In the genomic region with DNA sequence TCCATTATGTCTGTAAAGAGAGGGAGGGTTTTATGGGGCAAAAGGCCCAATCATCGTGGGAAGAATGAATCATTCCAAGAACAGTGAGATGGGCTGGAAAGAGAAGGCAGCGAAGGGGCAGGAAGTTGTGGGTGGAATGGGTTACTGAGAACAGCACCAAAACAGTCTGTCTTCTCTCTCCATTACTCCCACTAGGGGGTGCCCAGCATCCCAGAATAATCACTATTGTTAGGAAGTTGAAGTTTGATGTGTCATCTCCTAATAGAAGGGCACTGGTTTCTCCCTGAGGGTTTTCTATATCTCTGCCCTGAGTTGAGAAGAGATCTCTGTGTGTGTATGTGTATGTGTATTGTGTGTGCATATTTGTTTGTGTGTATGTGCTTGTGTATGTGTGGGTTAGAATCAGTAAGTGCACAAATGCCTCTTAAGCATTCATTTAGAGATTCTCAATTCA, we compare ENCODE assay signal across 8 cellular contexts.
DNase-seq lines count a peak whose midpoint lies in the region; ATAC-seq and TF ChIP-seq lines count a peak whose summit lies in the region.

No MANE protein-coding gene starts in this region.

- H3K27ac ChIP-seq in PC-9, result no peak overlapping the region
- H3K27ac ChIP-seq in iPS DF 6.9 (ENCODE audit: low read length), result no peak overlapping the region

- H3F3A ChIP-seq in PC-9 (ENCODE audit: insufficient read depth, low read depth), result no peaks in the 10 kb centered on the region

- POLR2A ChIA-PET in PC-9 (lab: Charles Lee; ENCODE audit: unreplicated experiment), result no interaction called here

- H3K36me3 ChIP-seq in PC-9 (ENCODE audit: low read depth), result no peaks in the 10 kb centered on the region
- no peaks in the 10 kb centered on the region for H3K36me3 ChIP-seq in iPS DF 6.9 (ENCODE audit: control insufficient read depth, insufficient read depth, low read length)

- ATAC-seq in GM19328 (IDR thresholded peaks at IDR 0.05; ENCODE audit: unreplicated experiment), result peak; percentile 74
- peak; percentile 94 for ATAC-seq in HG03378 (IDR thresholded peaks at IDR 0.05; ENCODE audit: unreplicated experiment)

- CTCF ChIA-PET in PC-9 (lab: Charles Lee), result interaction anchor here (0.9 kb wide), 1 partner anchor 136 kb away, joined by 5 read pairs; no protein-coding TSS in a partner anchor

- no peaks in the 10 kb centered on the region for H3K79me2 ChIP-seq in PC-9 (ENCODE audit: low read depth)

- peaks cover 14% of the 10 kb centered on the region; the same call in 1 of the 2 replicates for H3K4me1 ChIP-seq in PC-9 (replicated peaks; ENCODE audit: insufficient read depth)
- H3K4me1 ChIP-seq in iPS DF 6.9 (ENCODE audit: control insufficient read depth, insufficient read depth, low read length), result peaks cover 11% of the 10 kb centered on the region

- intact Hi-C loops in PC-9 (cut with micrococcal nuclease; ENCODE audit: unreplicated experiment), result loop anchor here (1.0 to 2.0 kb wide), 4 partner anchors 55 to 183 kb away; partner anchors contain the start of gene MAP4K3

- no CpG with 5 or more reads among the region's 2 CpGs for WGBS in iPS DF 6.9 (ENCODE audit: insufficient coverage, insufficient read length)

- TF ChIP-seq CTCF in PC-9 (conservative IDR thresholded peaks at IDR 0.05), result peak; percentile 81

- peak; percentile 5 for DNase-seq in DMS153 (lab: John Stamatoyannopoulos, UW)
- peak; percentile 40 to 65 for DNase-seq in PC-9
- peak; percentile 79 for DNase-seq in amniotic stem cell (lab: John Stamatoyannopoulos, UW)
- DNase-seq in iPS DF 6.9 (ENCODE audit: low read depth, low spot score), result peak; percentile 39
- peak; percentile 85 for DNase-seq in stimulated activated CD4-positive, alpha-beta T cell treated with anti-CD3 and anti-CD28 coated beads, Interleukin-15, amount 100 ng/mL, for 24 hours
- DNase-seq in NCI-H187 (lab: John Stamatoyannopoulos, UW), result no peak

- H3K4me3 ChIP-seq in PC-9 (no peak overlapping the region), iPS DF 6.9 (ENCODE audit: low read length) (no peak overlapping the region)

- H3K27me3 ChIP-seq in PC-9 (ENCODE audit: insufficient read depth, low read depth) (no peaks in the 10 kb centered on the region), iPS DF 6.9 (ENCODE audit: control insufficient read depth, insufficient read depth, low read length) (no peaks in the 10 kb centered on the region)

- H3K4me2 ChIP-seq in PC-9, result no peak overlapping the region

- H3K9me3 ChIP-seq in PC-9 (ENCODE audit: insufficient read depth, low read depth), result no peaks in the 10 kb centered on the region
- no peaks in the 10 kb centered on the region for H3K9me3 ChIP-seq in iPS DF 6.9 (ENCODE audit: control insufficient read depth, insufficient read depth, low read length)

- H3K9me2 ChIP-seq in PC-9 (ENCODE audit: insufficient read depth), result no peaks in the 10 kb centered on the region

- no peaks in the 10 kb centered on the region for H4K20me1 ChIP-seq in PC-9 (ENCODE audit: insufficient read depth)

- H2AFZ ChIP-seq in PC-9, result no peak overlapping the region

- BruUV-seq in PC-9 (replicated peaks; lab: Mats Ljungman, UMichigan), result no TSS peak

Comparison
In these comparisons a context has a peak if more than half of its experiments do, and no peak if none do; other contexts are left out.
1. DNase-seq: peak in DMS153 (single experiment), PC-9 (2 of 2), amniotic stem cell (single experiment), iPS DF 6.9 (single experiment) and stimulated activated CD4-positive, alpha-beta T cell treated with anti-CD3 and anti-CD28 coated beads, Interleukin-15, amount 100 ng/mL, for 24 hours (single experiment); none in NCI-H187 (0 of 2).